Comparison of ENCODE assay signal across 10 cellular contexts in genomic region chr16:65945485-65945884, GRCh38.
"Had no signal": no experiment of that assay in that cellular context is flagged by ENCODE, and none has a peak within 500 bp of the region (broad histone marks: within the 10 kb centered on the region; RNA-seq: fewer than 3 reads in every experiment).

No MANE protein-coding gene starts in this region.

- H3K36me3 ChIP-seq: HAP-1 had no signal

- H3K27ac ChIP-seq: GM23248, HL-60 had no signal

- H3K9ac ChIP-seq: GM23248 had no signal

- DNase-seq: GM23248, GOT3, H7, HFFc6, IMR-90, KG1 had no signal

- ATAC-seq: HCT116, K562 had no signal

- H3K9me3 ChIP-seq: HAP-1 had no signal

- H3K4me1 ChIP-seq: HAP-1 had no signal

- H3K4me3 ChIP-seq: GM23248, HAP-1, K562 had no signal
